13 cellular contexts compared by ENCODE assay signal in genomic region chr16:57562669-57563486, GRCh38. TPM values are rescaled to one million over a fixed set of nuclear protein-coding genes. Genes with fewer than 3 reads are reported as not detected.
"Had no signal": no experiment of that assay in that cellular context is flagged by ENCODE, and none has a peak within 500 bp of the region (broad histone marks: within the 10 kb centered on the region; RNA-seq: fewer than 3 reads in every experiment).

No MANE protein-coding gene starts in this region.

- H3K27me3 ChIP-seq: cardiac muscle cell, hepatocyte had no signal

- ATAC-seq: stimulated activated naive B cell treated with anti-CD40 and anti-IgM and Interleukin-4, amounts not matched to agents 10 μg/mL and 1 μg/mL and 100 μg/mL, for 72 hours had no signal

- H3K4me3 Mint-ChIP-seq: activated CD4-positive, alpha-beta T cell treated with anti-CD3 and anti-CD28 coated beads, Interleukin-2, amount 10 ng/mL, durations not matched to agents 7 days and 5 days; activated naive CD4-positive, alpha-beta T cell treated with anti-CD3 and anti-CD28 coated beads for 36 hours; stimulated activated naive B cell treated with anti-CD40 and anti-IgM and Interleukin-4, amounts not matched to agents 10 μg/mL and 1 μg/mL and 100 μg/mL, for 72 hours; T-helper 2 cell treated with Interferon-gamma antibody and Interleukin-4, amounts not matched to agents 5 μg/mL and 100 μg/mL, for 36 hours had no signal

- H3K27me3 Mint-ChIP-seq: activated CD4-positive, alpha-beta T cell treated with anti-CD3 and anti-CD28 coated beads, Interleukin-2, amount 10 ng/mL, durations not matched to agents 7 days and 5 days; stimulated activated naive B cell treated with anti-CD40 and anti-IgM and Interleukin-4, amounts not matched to agents 10 μg/mL and 1 μg/mL and 100 μg/mL, for 72 hours had no signal

- H3K4me3 ChIP-seq: cardiac muscle cell, esophagus muscularis mucosa, hepatocyte had no signal

- H3K4me1 ChIP-seq: esophagus muscularis mucosa had no signal

- DNase-seq: activated CD4-positive, alpha-beta T cell treated with anti-CD3 and anti-CD28 coated beads, Interleukin-2, amount 10 ng/mL, durations not matched to agents 7 days and 5 days; activated naive CD4-positive, alpha-beta T cell treated with anti-CD3 and anti-CD28 coated beads for 36 hours; midbrain; stimulated activated CD4-positive, alpha-beta T cell treated with anti-CD3 and anti-CD28 coated beads, Interleukin-12 subunit alpha, Interleukin-12 subunit beta, amount 100 ng/mL, for 4 hours; stimulated activated CD4-positive, alpha-beta T cell treated with anti-CD3 and anti-CD28 coated beads, Interleukin-2, amount 100 ng/mL, for 24 hours; stimulated activated naive B cell treated with anti-CD40 and anti-IgM and Interleukin-4, amounts not matched to agents 10 μg/mL and 1 μg/mL and 100 μg/mL, for 72 hours; substantia nigra had no signal

- H3K27ac ChIP-seq: cardiac muscle cell, esophagus muscularis mucosa, hepatocyte, parathyroid adenoma had no signal

- H3K27ac Mint-ChIP-seq: activated CD4-positive, alpha-beta T cell treated with anti-CD3 and anti-CD28 coated beads, Interleukin-2, amount 10 ng/mL, durations not matched to agents 7 days and 5 days; activated naive CD4-positive, alpha-beta T cell treated with anti-CD3 and anti-CD28 coated beads for 36 hours; activated T-helper 2 cell treated with anti-CD3 and anti-CD28 coated beads, Interferon-gamma antibody, Interleukin-2, Interleukin-4, amounts not matched to agents 10 μg/mL and 5 μg/mL and 100 μg/mL, durations not matched to agents 14 hours and 24 hours and 36 hours; stimulated activated naive B cell treated with anti-CD40 and anti-IgM and Interleukin-4, amounts not matched to agents 10 μg/mL and 1 μg/mL and 100 μg/mL, for 72 hours; T-helper 2 cell treated with Interferon-gamma antibody and Interleukin-4, amounts not matched to agents 5 μg/mL and 100 μg/mL, for 36 hours had no signal

- H3K4me1 Mint-ChIP-seq: activated CD4-positive, alpha-beta T cell treated with anti-CD3 and anti-CD28 coated beads, Interleukin-2, amount 10 ng/mL, durations not matched to agents 7 days and 5 days had no signal

- H3K36me3 ChIP-seq: cardiac muscle cell, esophagus muscularis mucosa had no signal

RNA-seq across cellular contexts. Expression of gene ADGRG5, which starts 20.4 kb away (rescaled TPM):
- total RNA-seq: cardiac muscle cell had no signal
- polyA plus RNA-seq: cardiac muscle cell had no signal
